Comparison of ENCODE assay signal across 20 cellular contexts in the genomic region with DNA sequence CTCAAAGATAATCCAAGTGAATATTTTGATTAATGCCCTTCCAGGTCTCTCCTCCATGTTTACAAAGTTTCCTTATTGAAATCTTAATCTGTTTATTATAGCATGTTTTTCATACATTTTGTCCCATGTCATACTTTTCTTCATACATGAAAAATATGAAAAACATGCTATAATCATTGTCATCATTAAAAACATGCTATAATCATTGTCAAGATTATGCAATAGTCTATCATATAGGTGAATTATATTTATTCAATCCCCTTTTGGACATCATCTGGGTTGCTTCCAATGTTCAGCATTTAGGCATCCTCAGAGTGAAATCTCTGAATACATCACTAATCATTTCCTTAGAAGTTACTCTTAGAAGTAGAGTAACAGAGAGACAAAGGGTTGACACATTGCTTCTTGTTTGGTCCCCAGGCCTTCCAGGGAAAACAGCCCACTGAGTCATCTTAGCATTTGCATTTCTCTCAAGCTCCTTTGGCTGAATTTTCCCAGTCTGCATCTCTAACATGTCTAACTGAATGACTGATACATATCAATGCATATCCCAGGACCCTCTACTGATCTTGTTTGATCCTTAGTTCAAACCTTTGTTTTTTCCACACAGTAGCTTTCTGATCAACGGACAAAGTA.
A peak's percentile ranks its signal among the peaks of the same experiment; 100 is the strongest.
DNase-seq lines count a peak whose midpoint lies in the region; ATAC-seq and TF ChIP-seq lines count a peak whose summit lies in the region.
"Had no signal": no experiment of that assay in that cellular context is flagged by ENCODE, and none has a peak within 500 bp of the region (broad histone marks: within the 10 kb centered on the region; RNA-seq: fewer than 3 reads in every experiment).

No MANE protein-coding gene starts in this region.

- no peaks in the 10 kb centered on the region for H3K27me3 Mint-ChIP-seq in CD4-positive, alpha-beta memory T cell
- H3K27me3 Mint-ChIP-seq: T-helper 17 cell had no signal

- intact Hi-C loops in CD4-positive, alpha-beta memory T cell (cut with micrococcal nuclease): no loop called here

- H3K27me3 ChIP-seq in MG63 (no peaks in the 10 kb centered on the region), thoracic aorta (replicated peaks; ENCODE audit: insufficient read depth) (no peaks in the 10 kb centered on the region)
- H3K27me3 ChIP-seq in CD4-positive, alpha-beta memory T cell (ENCODE audit: insufficient read depth, low read length): no peaks in the 10 kb centered on the region
- H3K27me3 ChIP-seq: neutrophil, right atrium auricular region, suprapubic skin had no signal

- H3K4me1 Mint-ChIP-seq in CD4-positive, alpha-beta memory T cell: peaks cover 32 to 47% (median 38%) of the 10 kb centered on the region in 4 donors
- H3K4me1 Mint-ChIP-seq: WTC11 had no signal

- no peak overlapping the region for H3K27ac ChIP-seq in thoracic aorta
- no peak overlapping the region for H3K27ac ChIP-seq in CD4-positive, alpha-beta memory T cell (ENCODE audit: low read depth, low read length)
- H3K27ac ChIP-seq: neutrophil, right atrium auricular region, suprapubic skin had no signal

- DNase-seq in stimulated activated CD4-positive, alpha-beta T cell treated with anti-CD3 and anti-CD28 coated beads, Interleukin-15, amount 100 ng/mL, for 24 hours: peak; percentile 34
- no peak for DNase-seq in stimulated activated CD4-positive, alpha-beta T cell treated with anti-CD3 and anti-CD28 coated beads, Interleukin-4, amount 100 ng/mL, for 1 hour
- DNase-seq in MG63: peak; percentile 45
- DNase-seq in thoracic aorta (ENCODE audit: low spot score): no peak
- DNase-seq in CD4-positive, alpha-beta memory T cell: no peak
- no peak for DNase-seq in putamen (ENCODE audit: low spot score)
- DNase-seq: activated CD8-positive, alpha-beta memory T cell treated with anti-CD3 and anti-CD28 coated beads, Interleukin-2, amount 50 U/mL, for 4 hours; central memory CD4-positive, alpha-beta T cell; effector CD8-positive, alpha-beta T cell; GF-D8; NCI-H2081; NCI-H524; SHP77 treated with DMSO at 0.1 percent for 48 hours; T-helper 17 cell had no signal

- no peak overlapping the region for H3K4me3 ChIP-seq in MG63
- no peak overlapping the region for H3K4me3 ChIP-seq in thoracic aorta
- no peak overlapping the region for H3K4me3 ChIP-seq in CD4-positive, alpha-beta memory T cell (ENCODE audit: low read length in 2 of 2)
- H3K4me3 ChIP-seq: right atrium auricular region, suprapubic skin had no signal

- peak overlapping the region in 1 of 7 donors; percentile 18 for H3K27ac Mint-ChIP-seq in CD4-positive, alpha-beta memory T cell
- H3K27ac Mint-ChIP-seq: WTC11 had no signal

- no peak for TF ChIP-seq CTCF in thoracic aorta (IDR thresholded peaks at IDR 0.05)

- no peaks in the 10 kb centered on the region for H3K36me3 Mint-ChIP-seq in CD4-positive, alpha-beta memory T cell
- H3K36me3 Mint-ChIP-seq: WTC11 had no signal

- no peak overlapping the region for H3K4me3 Mint-ChIP-seq in CD4-positive, alpha-beta memory T cell
- H3K4me3 Mint-ChIP-seq: T-helper 17 cell, WTC11 had no signal

- peaks cover 6 to 13% of the 10 kb centered on the region in 2 donors for H3K4me1 ChIP-seq in thoracic aorta (ENCODE audit: control insufficient read depth in 1 of 2, low read depth in 2 of 2)
- peaks cover 33% of the 10 kb centered on the region for H3K4me1 ChIP-seq in CD4-positive, alpha-beta memory T cell (ENCODE audit: insufficient read depth, low read length)

- H3K36me3 ChIP-seq in MG63: no peaks in the 10 kb centered on the region
- H3K36me3 ChIP-seq in thoracic aorta: no peaks in the 10 kb centered on the region
- H3K36me3 ChIP-seq in CD4-positive, alpha-beta memory T cell (ENCODE audit: insufficient read depth, low read length): no peaks in the 10 kb centered on the region
- H3K36me3 ChIP-seq: neutrophil, right atrium auricular region, suprapubic skin had no signal

- CTCF ChIA-PET in CD4-positive, alpha-beta memory T cell (lab: Charles Lee; ENCODE audit: partially characterized antibody): no interaction called here

- ATAC-seq in esophagus mucosa: peak; percentile 29
- peak; percentile 51 for ATAC-seq in thoracic aorta (ENCODE audit: insufficient number of reproducible peaks, low FRiP score, low read depth)
- ATAC-seq: left lobe of liver, T-helper 17 cell, WTC11 had no signal

- POLR2A ChIA-PET in CD4-positive, alpha-beta memory T cell (lab: Charles Lee; ENCODE audit: partially characterized antibody): no interaction called here

- H3K9me3 Mint-ChIP-seq in CD4-positive, alpha-beta memory T cell: no peaks in the 10 kb centered on the region
- H3K9me3 Mint-ChIP-seq: WTC11 had no signal

- H3K9me3 ChIP-seq in MG63 (no peaks in the 10 kb centered on the region), thoracic aorta (no peaks in the 10 kb centered on the region)
- no peaks in the 10 kb centered on the region for H3K9me3 ChIP-seq in CD4-positive, alpha-beta memory T cell (ENCODE audit: control insufficient read depth in 1 of 2, low read length in 2 of 2)
- H3K9me3 ChIP-seq: neutrophil, right atrium auricular region, suprapubic skin had no signal

Comparison
In these comparisons a context has a peak if more than half of its experiments do, and no peak if none do; other contexts are left out.
1. DNase-seq: peak in stimulated activated CD4-positive, alpha-beta T cell treated with anti-CD3 and anti-CD28 coated beads, Interleukin-15, amount 100 ng/mL, for 24 hours (single experiment) and MG63 (single experiment); none in stimulated activated CD4-positive, alpha-beta T cell treated with anti-CD3 and anti-CD28 coated beads, Interleukin-4, amount 100 ng/mL, for 1 hour (single experiment), thoracic aorta (single experiment), CD4-positive, alpha-beta memory T cell (0 of 5) and putamen (single experiment).